Comparison of ENCODE assay signal across 11 cellular contexts in the genomic region with DNA sequence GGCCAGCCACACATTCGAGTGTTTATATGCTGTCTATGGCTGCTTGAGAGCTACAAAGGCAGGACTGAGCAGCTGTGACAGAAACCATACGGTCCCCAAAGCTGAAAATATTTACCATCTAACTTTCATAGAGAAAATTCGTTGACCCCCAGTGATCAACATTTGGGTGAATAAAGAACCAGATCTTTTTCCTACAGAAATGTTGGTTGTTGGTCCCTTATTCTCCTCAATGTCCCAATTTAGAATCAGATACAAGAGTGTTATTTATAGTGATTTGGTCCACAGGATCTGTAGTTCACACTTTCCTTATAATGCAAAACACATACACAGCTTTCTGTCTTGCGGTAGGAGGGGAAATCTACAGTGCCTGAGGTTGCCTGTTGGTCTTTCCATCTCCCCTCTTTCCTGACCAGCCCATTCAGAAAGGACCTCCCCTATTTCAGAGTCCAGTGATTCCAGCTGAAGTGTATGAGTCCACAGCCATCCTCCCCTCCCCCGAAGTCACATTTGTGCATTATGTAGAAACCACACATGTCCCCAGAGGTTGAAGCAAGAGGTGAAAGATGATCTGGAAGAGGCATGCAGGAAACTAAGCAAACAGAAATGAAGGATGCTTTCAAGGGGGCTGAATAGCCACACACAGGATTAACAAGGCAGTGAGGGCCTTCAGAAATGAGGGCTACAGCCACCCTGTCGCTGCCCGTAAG.
DNase-seq lines count a peak whose midpoint lies in the region; ATAC-seq and TF ChIP-seq lines count a peak whose summit lies in the region.
"Had no signal": no experiment of that assay in that cellular context is flagged by ENCODE, and none has a peak within 500 bp of the region (broad histone marks: within the 10 kb centered on the region; RNA-seq: fewer than 3 reads in every experiment).

No MANE protein-coding gene starts in this region.

- WGBS in esophagus muscularis mucosa: 80% methylated on average over 7 of the region's 7 CpGs

- no peak overlapping the region for H3K4me3 ChIP-seq in esophagus muscularis mucosa
- H3K4me3 ChIP-seq: suprapubic skin had no signal

- TF ChIP-seq CTCF in esophagus muscularis mucosa (IDR thresholded peaks at IDR 0.05): no peak

- no peaks in the 10 kb centered on the region for H3K9me3 ChIP-seq in esophagus muscularis mucosa
- H3K9me3 ChIP-seq: suprapubic skin had no signal

- no peak overlapping the region for H3K27ac ChIP-seq in esophagus muscularis mucosa (replicated peaks in 1 of 4)
- H3K27ac ChIP-seq: suprapubic skin had no signal

- TF ChIP-seq POLR2A in esophagus muscularis mucosa (IDR thresholded peaks at IDR 0.05; ENCODE audit: low read depth): no peak

- peak; percentile 43 for ATAC-seq in GM21390 (IDR thresholded peaks at IDR 0.05; ENCODE audit: unreplicated experiment)

- peaks cover 20 to 60% (median 43%) of the 10 kb centered on the region in 4 donors for H3K4me1 ChIP-seq in esophagus muscularis mucosa

- TF ChIP-seq EP300 in esophagus muscularis mucosa (IDR thresholded peaks at IDR 0.05): no peak

- intact Hi-C loops in esophagus muscularis mucosa (cut with DNase I): no loop called here

- H3K36me3 ChIP-seq in esophagus muscularis mucosa: no peaks in the 10 kb centered on the region
- H3K36me3 ChIP-seq: suprapubic skin had no signal

- no peaks in the 10 kb centered on the region for H3K27me3 ChIP-seq in esophagus muscularis mucosa
- H3K27me3 ChIP-seq: suprapubic skin had no signal

- peak; percentile 18 for DNase-seq in AG20443 (ENCODE audit: low spot score)
- peak; percentile 73 for DNase-seq in NCI-H187 treated with DMSO at 0.1 percent for 48 hours (lab: John Stamatoyannopoulos, UW)
- peak; percentile 78 for DNase-seq in fibroblast of peridontal ligament (ENCODE audit: extremely low read depth)
- no peak for DNase-seq in pons (ENCODE audit: low spot score)
- DNase-seq in NCI-H146 treated with DMSO at 0.1 percent for 48 hours (lab: John Stamatoyannopoulos, UW; ENCODE audit: unreplicated experiment): no peak
- no peak for DNase-seq in esophagus muscularis mucosa (ENCODE audit: extremely low spot score)
- DNase-seq in NCI-H128 (lab: John Stamatoyannopoulos, UW; ENCODE audit: unreplicated experiment): no peak
- DNase-seq: activated T-cell treated with anti-CD3 and anti-CD28 coated beads, Interleukin-2, amount 50 U/mL, for 1 hour; CD4-positive, alpha-beta T cell had no signal

Comparison
In these comparisons a context has a peak if more than half of its experiments do, and no peak if none do; other contexts are left out.
1. DNase-seq: peak in AG20443 (single experiment), NCI-H187 treated with DMSO at 0.1 percent for 48 hours (single experiment) and fibroblast of peridontal ligament (single experiment); none in pons (single experiment), NCI-H146 treated with DMSO at 0.1 percent for 48 hours (single experiment), esophagus muscularis mucosa (single experiment) and NCI-H128 (single experiment).